In genomic region chr4:142211444-142211843, GRCh38 we compare ENCODE assay signal across 20 cellular contexts.
DNase-seq lines count a peak whose midpoint lies in the region; ATAC-seq and TF ChIP-seq lines count a peak whose summit lies in the region.
"Had no signal": no experiment of that assay in that cellular context is flagged by ENCODE, and none has a peak within 500 bp of the region (broad histone marks: within the 10 kb centered on the region; RNA-seq: fewer than 3 reads in every experiment).

No MANE protein-coding gene starts in this region.

- DNase-seq in activated naive CD8-positive, alpha-beta T cell treated with anti-CD3 and anti-CD28 coated beads for 36 hours = no peak
- DNase-seq in choroid plexus epithelial cell (ENCODE audit: low read depth) (peak; percentile 19), immature natural killer cell (no peak), dermis blood vessel endothelial cell (no peak), aorta (no peak)
- DNase-seq: activated CD4-positive, alpha-beta T cell treated with anti-CD3 and anti-CD28 coated beads, Interleukin-2, amount 50 U/mL, for 1 hour; activated CD8-positive, alpha-beta memory T cell treated with anti-CD3 and anti-CD28 coated beads, Interleukin-2, amount 50 U/mL, for 48 hours; COR-L47; EL; NCI-H510A; stimulated activated CD4-positive, alpha-beta T cell treated with anti-CD3 and anti-CD28 coated beads, Interleukin-2, amount 100 ng/mL, for 48 hours; stimulated activated naive CD8-positive, alpha-beta T cell treated with anti-CD3 and anti-CD28 coated beads, Interleukin-15, Interleukin-2, amounts not matched to agents 100 U/mL and 50 U/mL, for 24 hours; thyroid gland had no signal

- H4K20me1 ChIP-seq in OCI-LY3 (ENCODE audit: insufficient read depth, low read length) = no peaks in the 10 kb centered on the region

- H3K4me3 ChIP-seq in OCI-LY3 (ENCODE audit: low read length) (no peak overlapping the region), choroid plexus epithelial cell (ENCODE audit: low read depth, low read length) (no peak overlapping the region), aorta (ENCODE audit: low read length in 2 of 2) (no peak overlapping the region)
- H3K4me3 ChIP-seq: smooth muscle cell, thyroid gland had no signal

- H3K4me1 Mint-ChIP-seq in activated naive CD8-positive, alpha-beta T cell (ENCODE audit: low read depth) = peaks cover 30% of the 10 kb centered on the region
- peaks cover 9% of the 10 kb centered on the region for H3K4me1 Mint-ChIP-seq in activated naive CD8-positive, alpha-beta T cell treated with anti-CD3 and anti-CD28 coated beads for 36 hours
- H3K4me1 Mint-ChIP-seq in immature natural killer cell = no peaks in the 10 kb centered on the region

- H2AFZ ChIP-seq in OCI-LY3 (ENCODE audit: low read depth, low read length) = no peak overlapping the region

- peaks cover 9% of the 10 kb centered on the region for H3K4me1 ChIP-seq in OCI-LY3 (ENCODE audit: low read length)
- H3K4me1 ChIP-seq in aorta (ENCODE audit: control insufficient read depth in 1 of 2, insufficient read depth in 2 of 2, low read length in 2 of 2) = no peaks in the 10 kb centered on the region
- H3K4me1 ChIP-seq: thyroid gland had no signal

- H3K27ac Mint-ChIP-seq in activated naive CD8-positive, alpha-beta T cell = peak overlapping the region; percentile 74
- no peak overlapping the region for H3K27ac Mint-ChIP-seq in activated naive CD8-positive, alpha-beta T cell treated with anti-CD3 and anti-CD28 coated beads for 36 hours
- H3K27ac Mint-ChIP-seq in immature natural killer cell = no peak overlapping the region
- H3K27ac Mint-ChIP-seq: brain; dendritic cell treated with granulocyte-macrophage colony-stimulating factor and Interleukin-4, amounts not matched to agents 40 ng/mL and 50 ng/mL, for 4 days had no signal

- intact Hi-C loops in aorta (cut with DNase I) = no loop called here

- no peaks in the 10 kb centered on the region for H3K27me3 Mint-ChIP-seq in activated naive CD8-positive, alpha-beta T cell
- H3K27me3 Mint-ChIP-seq in activated naive CD8-positive, alpha-beta T cell treated with anti-CD3 and anti-CD28 coated beads for 36 hours = no peaks in the 10 kb centered on the region
- H3K27me3 Mint-ChIP-seq in immature natural killer cell (ENCODE audit: low read depth in 3 of 3) = peaks cover 0 to 3% (median 0%) of the 10 kb centered on the region in 3 donors
- H3K27me3 Mint-ChIP-seq: brain; dendritic cell treated with granulocyte-macrophage colony-stimulating factor and Interleukin-4, amounts not matched to agents 40 ng/mL and 50 ng/mL, for 4 days had no signal

- H3K9me3 ChIP-seq in OCI-LY3 (ENCODE audit: insufficient read depth, low read length) (0 out of 2 replicates have a peak, but pooled peaks cover 3% of the 10 kb centered on the region), aorta (ENCODE audit: control insufficient read depth, low read length) (no peaks in the 10 kb centered on the region)
- H3K9me3 ChIP-seq: thyroid gland had no signal

- no peak overlapping the region for H3K9ac ChIP-seq in OCI-LY3 (ENCODE audit: low read length)

- TF ChIP-seq CTCF in OCI-LY3 (IDR thresholded peaks at IDR 0.05; ENCODE audit: low read depth, low read length) (peak; percentile 14; the same call in 1 of the 2 replicates), choroid plexus epithelial cell (conservative IDR thresholded peaks at IDR 0.05; ENCODE audit: low read depth, low read length) (peak; percentile 30)

- H3K27ac ChIP-seq in OCI-LY3 (ENCODE audit: low read length) (no peak overlapping the region), aorta (ENCODE audit: low read depth in 1 of 2, low read length in 2 of 2) (no peak overlapping the region)
- H3K27ac ChIP-seq: thyroid gland had no signal

- H3K36me3 Mint-ChIP-seq in activated naive CD8-positive, alpha-beta T cell = peaks cover 21% of the 10 kb centered on the region
- peaks cover 24% of the 10 kb centered on the region for H3K36me3 Mint-ChIP-seq in activated naive CD8-positive, alpha-beta T cell treated with anti-CD3 and anti-CD28 coated beads for 36 hours
- peaks cover 0 to 4% (median 0%) of the 10 kb centered on the region in 3 donors for H3K36me3 Mint-ChIP-seq in immature natural killer cell
- H3K36me3 Mint-ChIP-seq: brain had no signal

- H3K36me3 ChIP-seq in OCI-LY3 (replicated peaks; ENCODE audit: low read depth, low read length) (no peaks in the 10 kb centered on the region), aorta (ENCODE audit: control insufficient read depth in 1 of 2, insufficient read depth in 2 of 2, low read length in 1 of 2) (no peaks in the 10 kb centered on the region)
- H3K36me3 ChIP-seq: thyroid gland had no signal

- WGBS in aorta, 2 donors = 97 to 98% methylated on average over 1 of the region's 1 CpG

- H3K4me3 Mint-ChIP-seq in activated naive CD8-positive, alpha-beta T cell = no peak overlapping the region
- no peak overlapping the region for H3K4me3 Mint-ChIP-seq in activated naive CD8-positive, alpha-beta T cell treated with anti-CD3 and anti-CD28 coated beads for 36 hours
- H3K4me3 Mint-ChIP-seq in immature natural killer cell = no peak overlapping the region
- H3K4me3 Mint-ChIP-seq: brain; dendritic cell treated with granulocyte-macrophage colony-stimulating factor and Interleukin-4, amounts not matched to agents 40 ng/mL and 50 ng/mL, for 4 days had no signal

- no peaks in the 10 kb centered on the region for H3K9me3 Mint-ChIP-seq in activated naive CD8-positive, alpha-beta T cell (ENCODE audit: low read depth)
- H3K9me3 Mint-ChIP-seq in activated naive CD8-positive, alpha-beta T cell treated with anti-CD3 and anti-CD28 coated beads for 36 hours = no peaks in the 10 kb centered on the region
- peaks cover 0 to 6% (median 3%) of the 10 kb centered on the region in 6 donors for H3K9me3 Mint-ChIP-seq in immature natural killer cell

- no peaks in the 10 kb centered on the region for H3K79me2 ChIP-seq in OCI-LY3 (ENCODE audit: low read length)

- no peak for ATAC-seq in aorta (ENCODE audit: low FRiP score)
- ATAC-seq: HCT116; HepG2; stimulated activated naive CD8-positive, alpha-beta T cell treated with anti-CD3 and anti-CD28 coated beads, Interleukin-15, Interleukin-2, amounts not matched to agents 100 U/mL and 50 U/mL, for 24 hours had no signal

- H3K4me2 ChIP-seq in OCI-LY3 (ENCODE audit: low read length) = no peak overlapping the region
- H3K4me2 ChIP-seq: smooth muscle cell had no signal

- H3K27me3 ChIP-seq in OCI-LY3 (ENCODE audit: low read depth, low read length) (no peaks in the 10 kb centered on the region), aorta (ENCODE audit: control insufficient read depth in 1 of 2, insufficient read depth in 2 of 2, low read length in 1 of 2) (no peaks in the 10 kb centered on the region)
- H3K27me3 ChIP-seq: thyroid gland had no signal
